ENCODE assay signal across 8 cellular contexts in the genomic region with DNA sequence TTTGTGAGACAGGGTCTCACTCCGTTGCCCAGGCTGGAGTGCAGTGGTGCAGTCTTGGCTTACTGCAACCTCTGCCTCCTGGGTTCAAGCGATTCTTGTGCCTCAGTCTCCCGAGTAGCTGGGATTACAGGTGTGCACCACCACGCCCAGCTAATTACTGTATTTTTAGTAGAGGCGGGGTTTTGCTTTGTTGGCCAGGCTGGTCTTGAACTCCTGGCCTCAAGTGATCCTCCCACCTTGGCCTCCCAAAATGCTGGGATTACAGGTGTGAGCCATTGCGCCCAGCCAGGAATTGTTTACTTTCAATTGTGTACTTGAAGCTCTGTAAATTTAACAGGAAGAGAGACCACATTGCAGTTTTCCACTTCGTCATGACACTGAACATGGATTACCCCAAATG. TPM values are rescaled to one million over a fixed set of nuclear protein-coding genes. Genes with fewer than 3 reads are reported as not detected.
DNase-seq lines count a peak whose midpoint lies in the region; ATAC-seq, FAIRE-seq and TF ChIP-seq lines count a peak whose summit lies in the region.
"Not testable (repeated sequence)": the region's sequence is repeated elsewhere in the genome, so short reads cannot be mapped to it uniquely, and the experiment has no call there.

No MANE protein-coding gene starts in this region.

- not testable (repeated sequence) for H3K9me2 ChIP-seq in Loucy (replicated peaks; ENCODE audit: low read depth, low read length)

- not testable (repeated sequence) for TF ChIP-seq RAD21 in HepG2 (CRISPR knock-in tag; IDR thresholded peaks at IDR 0.05)

- not testable (repeated sequence) for H3F3A ChIP-seq in Loucy (ENCODE audit: low read depth)

- POLR2A ChIA-PET in activated CD4-positive, alpha-beta T cell treated with anti-CD3 and anti-CD28 coated beads, Interleukin-2, amount 10 ng/mL, durations not matched to agents 7 days and 5 days (lab: Charles Lee), result interaction anchor here (0.7 kb wide), 1 partner anchor 447 kb away, joined by 3 read pairs; no protein-coding TSS in a partner anchor
- POLR2A ChIA-PET in HepG2 (lab: Yijun Ruan, JAX), result interaction anchor here (0.6 to 1.1 kb wide), 2 partner anchors 150 to 297 kb away, joined by 3 read pairs; partner anchors contain the start of gene PEPD

- in situ Hi-C loops in HepG2 (cut with HindIII; ENCODE audit: extremely low pct_ligation_motif_present, low pct_unique_long_range_greater_than_20kb), result not testable (repeated sequence)

- H3K4me1 ChIP-seq in CD4-positive, CD25-positive, alpha-beta regulatory T cell (ENCODE audit: control insufficient read depth, insufficient read depth, low read length, poor library complexity, severe bottlenecking), result peaks cover 18% of the 10 kb centered on the region
- not testable (repeated sequence) for H3K4me1 ChIP-seq in Loucy (ENCODE audit: insufficient read depth, low read length, poor library complexity, severe bottlenecking); endodermal cell (ENCODE audit: control insufficient read depth, insufficient read depth, low read length)
- H3K4me1 ChIP-seq in HepG2 (ENCODE audit: insufficient read depth, low read length) (peaks cover 20% of the 10 kb centered on the region), neutrophil (ENCODE audit: control insufficient read depth in 1 of 2, insufficient read depth in 1 of 2, low read depth in 1 of 2, low read length in 1 of 2) (peaks cover 48% of the 10 kb centered on the region in 2 experiments)

- not testable (repeated sequence) for H2AFZ ChIP-seq in Loucy (ENCODE audit: low read length); HepG2 (ENCODE audit: low read length)

- DNase-seq in CD4-positive, CD25-positive, alpha-beta regulatory T cell; activated CD4-positive, alpha-beta T cell treated with anti-CD3 and anti-CD28 coated beads, Interleukin-2, amount 10 ng/mL, durations not matched to agents 7 days and 5 days; activated naive CD8-positive, alpha-beta T cell treated with anti-CD3 and anti-CD28 coated beads for 36 hours; endodermal cell; HepG2 (ENCODE audit: low spot score): not testable (repeated sequence)

- BruUV-seq in HepG2 (replicated peaks; lab: Mats Ljungman, UMichigan), result not testable (repeated sequence)

- not testable (repeated sequence) for TF ChIP-seq CTCF in Loucy (conservative IDR thresholded peaks at IDR 0.05; ENCODE audit: low read length); endodermal cell (conservative IDR thresholded peaks at IDR 0.05); HepG2 (CRISPR knock-in tag; IDR thresholded peaks at IDR 0.05); neutrophil (IDR thresholded peaks at IDR 0.05)

- H3K9me3 ChIP-seq in CD4-positive, CD25-positive, alpha-beta regulatory T cell (ENCODE audit: control insufficient read depth in 2 of 2, low read length in 2 of 2); Loucy (ENCODE audit: insufficient read depth, low read depth, low read length); endodermal cell (ENCODE audit: control insufficient read depth, low read length); HepG2 (ENCODE audit: low read length); neutrophil: not testable (repeated sequence)

- H3K4me3 ChIP-seq in CD4-positive, CD25-positive, alpha-beta regulatory T cell (ENCODE audit: low read depth, low read length); endodermal cell (ENCODE audit: low read length): not testable (repeated sequence)
- peak overlapping the region; percentile 76 for H3K4me3 ChIP-seq in Loucy (ENCODE audit: low read length, poor library complexity, severe bottlenecking)
- H3K4me3 ChIP-seq in HepG2 (replicated peaks in 1 of 3; ENCODE audit: insufficient read depth in 1 of 3, low read depth in 2 of 3, low read length in 3 of 3), result peak overlapping the region in 2 of 3 experiments; percentile 58 to 73; a peak in 2 of 6 replicates
- peak overlapping the region in 1 of 2 experiments; percentile 68 for H3K4me3 ChIP-seq in neutrophil (ENCODE audit: low read depth in 1 of 2, low read length in 1 of 2)

- H3K27ac Mint-ChIP-seq in CD4-positive, CD25-positive, alpha-beta regulatory T cell, result peak overlapping the region in 1 of 3 donors; percentile 36
- H3K27ac Mint-ChIP-seq in activated CD4-positive, alpha-beta T cell treated with anti-CD3 and anti-CD28 coated beads, Interleukin-2, amount 10 ng/mL, durations not matched to agents 7 days and 5 days, result peak overlapping the region; percentile 82
- not testable (repeated sequence) for H3K27ac Mint-ChIP-seq in activated naive CD8-positive, alpha-beta T cell treated with anti-CD3 and anti-CD28 coated beads for 36 hours; endodermal cell

- H3K9ac ChIP-seq in Loucy (ENCODE audit: low read depth, low read length, poor library complexity, severe bottlenecking), result peak overlapping the region; percentile 56
- H3K9ac ChIP-seq in endodermal cell (ENCODE audit: extremely low read depth, low read length, poor library complexity, severe bottlenecking); HepG2 (ENCODE audit: insufficient read depth, low read depth, low read length): not testable (repeated sequence)

- H3K4me2 ChIP-seq in Loucy (ENCODE audit: low read depth, low read length, poor library complexity, severe bottlenecking), result peak overlapping the region; percentile 78
- H3K4me2 ChIP-seq in HepG2 (ENCODE audit: low read depth, low read length), result peak overlapping the region; percentile 89

- H3K36me3 ChIP-seq in CD4-positive, CD25-positive, alpha-beta regulatory T cell (ENCODE audit: control insufficient read depth, insufficient read depth, low read length); Loucy (ENCODE audit: insufficient read depth, low read length); endodermal cell (ENCODE audit: control insufficient read depth, insufficient read depth, low read length); HepG2 (replicated peaks in 1 of 2; ENCODE audit: control insufficient read depth in 1 of 2, insufficient read depth in 2 of 2, low read length in 2 of 2); neutrophil: not testable (repeated sequence)

- not testable (repeated sequence) for H4K20me1 ChIP-seq in Loucy (ENCODE audit: insufficient read depth, low read length, poor library complexity, severe bottlenecking); HepG2 (ENCODE audit: insufficient read depth, low read length)

- H3K27ac ChIP-seq in CD4-positive, CD25-positive, alpha-beta regulatory T cell (ENCODE audit: insufficient read depth, low read length, poor library complexity, severe bottlenecking); endodermal cell (ENCODE audit: low read depth, low read length); HepG2 (ENCODE audit: extremely low read length, insufficient read depth, low read length): not testable (repeated sequence)
- H3K27ac ChIP-seq in neutrophil, result peak overlapping the region; percentile 79
- H3K27ac ChIP-seq in temporal lobe (ENCODE audit: low read depth, low read length), result peak overlapping the region; percentile 17

- H3K4me1 Mint-ChIP-seq in CD4-positive, CD25-positive, alpha-beta regulatory T cell, result peaks cover 0 to 17% (median 10%) of the 10 kb centered on the region in 4 donors
- peaks cover 22% of the 10 kb centered on the region for H3K4me1 Mint-ChIP-seq in activated CD4-positive, alpha-beta T cell treated with anti-CD3 and anti-CD28 coated beads, Interleukin-2, amount 10 ng/mL, durations not matched to agents 7 days and 5 days
- peaks cover 14% of the 10 kb centered on the region for H3K4me1 Mint-ChIP-seq in activated naive CD8-positive, alpha-beta T cell treated with anti-CD3 and anti-CD28 coated beads for 36 hours
- H3K4me1 Mint-ChIP-seq in endodermal cell, result not testable (repeated sequence)

- CTCF ChIA-PET in activated CD4-positive, alpha-beta T cell treated with anti-CD3 and anti-CD28 coated beads, Interleukin-2, amount 10 ng/mL, durations not matched to agents 7 days and 5 days (lab: Charles Lee), result interaction anchor here (0.7 to 1.3 kb wide), 4 partner anchors 9 to 1356 kb away, joined by 3 read pairs; partner anchors contain the start of gene KCTD15
- CTCF ChIA-PET in HepG2 (lab: Yijun Ruan, JAX; ENCODE audit: low intra/inter-chr PET ratio, low total read pairs), result not testable (repeated sequence)

- FAIRE-seq in HepG2 (lab: Jason Lieb, UNC), result not testable (repeated sequence)

- not testable (repeated sequence) for TF ChIP-seq POLR2A in HepG2 (IDR thresholded peaks at IDR 0.05; ENCODE audit: insufficient read depth in 1 of 2, low read depth in 2 of 2, low read length in 2 of 2)

- H3K9me3 Mint-ChIP-seq in CD4-positive, CD25-positive, alpha-beta regulatory T cell; activated CD4-positive, alpha-beta T cell treated with anti-CD3 and anti-CD28 coated beads, Interleukin-2, amount 10 ng/mL, durations not matched to agents 7 days and 5 days; activated naive CD8-positive, alpha-beta T cell treated with anti-CD3 and anti-CD28 coated beads for 36 hours; endodermal cell: not testable (repeated sequence)

- intact Hi-C loops in HepG2 (cut with micrococcal nuclease; ENCODE audit: unreplicated experiment), result not testable (repeated sequence)

- H3K27me3 ChIP-seq in CD4-positive, CD25-positive, alpha-beta regulatory T cell (ENCODE audit: control insufficient read depth, insufficient read depth, low read length); Loucy (ENCODE audit: insufficient read depth, low read length, poor library complexity, severe bottlenecking); endodermal cell (ENCODE audit: control insufficient read depth, insufficient read depth, low read length, poor library complexity, severe bottlenecking); HepG2 (ENCODE audit: control insufficient read depth in 1 of 2, insufficient read depth in 2 of 2, low read length in 2 of 2); neutrophil: not testable (repeated sequence)

- not testable (repeated sequence) for ATAC-seq in CD4-positive, CD25-positive, alpha-beta regulatory T cell (ENCODE audit: low read depth in 2 of 2); HepG2

- H3K27me3 Mint-ChIP-seq in CD4-positive, CD25-positive, alpha-beta regulatory T cell, result peaks cover 24% of the 10 kb centered on the region
- H3K27me3 Mint-ChIP-seq in activated CD4-positive, alpha-beta T cell treated with anti-CD3 and anti-CD28 coated beads, Interleukin-2, amount 10 ng/mL, durations not matched to agents 7 days and 5 days, result not testable (repeated sequence)
- H3K27me3 Mint-ChIP-seq in activated naive CD8-positive, alpha-beta T cell treated with anti-CD3 and anti-CD28 coated beads for 36 hours, result peaks cover 29% of the 10 kb centered on the region
- H3K27me3 Mint-ChIP-seq in endodermal cell (ENCODE audit: insufficient read depth), result peaks cover 23% of the 10 kb centered on the region

- not testable (repeated sequence) for H3K79me2 ChIP-seq in Loucy (ENCODE audit: insufficient read depth, low read length); HepG2 (ENCODE audit: insufficient read depth, low read length)

- TF ChIP-seq EP300 in HepG2 (IDR thresholded peaks at IDR 0.05; ENCODE audit: low read depth in 2 of 2, low read length in 2 of 2); HepG2 (CRISPR knock-in tag; IDR thresholded peaks at IDR 0.05; ENCODE audit: borderline replicate concordance): not testable (repeated sequence)

- 90 to 94% methylated on average over 5 to 7 of the region's 7 CpGs for WGBS in endodermal cell (ENCODE audit: insufficient coverage in 1 of 2, insufficient read length in 1 of 2), 2 experiments
- 46% methylated on average over 7 of the region's 7 CpGs for WGBS in HepG2 (ENCODE audit: low lambda C conversion rate)

- peak overlapping the region; percentile 32 to 70 (median 56) for H3K4me3 Mint-ChIP-seq in CD4-positive, CD25-positive, alpha-beta regulatory T cell
- H3K4me3 Mint-ChIP-seq in activated CD4-positive, alpha-beta T cell treated with anti-CD3 and anti-CD28 coated beads, Interleukin-2, amount 10 ng/mL, durations not matched to agents 7 days and 5 days, result peak overlapping the region; percentile 56
- H3K4me3 Mint-ChIP-seq in activated naive CD8-positive, alpha-beta T cell treated with anti-CD3 and anti-CD28 coated beads for 36 hours, result peak overlapping the region; percentile 40
- peak overlapping the region; percentile 54 for H3K4me3 Mint-ChIP-seq in endodermal cell

- not testable (repeated sequence) for H3K36me3 Mint-ChIP-seq in CD4-positive, CD25-positive, alpha-beta regulatory T cell; activated CD4-positive, alpha-beta T cell treated with anti-CD3 and anti-CD28 coated beads, Interleukin-2, amount 10 ng/mL, durations not matched to agents 7 days and 5 days (ENCODE audit: low read depth); activated naive CD8-positive, alpha-beta T cell treated with anti-CD3 and anti-CD28 coated beads for 36 hours; endodermal cell (ENCODE audit: low read depth)

RNA-seq across cellular contexts. Expression of gene KCTD15, which starts 22.4 kb away (rescaled TPM):
- total RNA-seq in CD4-positive, CD25-positive, alpha-beta regulatory T cell, result 1.3 TPM
- under 1 TPM in 3 of 4 donors, not detected in 1; 0.28 to 0.88 (median 0.55) TPM for polyA plus RNA-seq in CD4-positive, CD25-positive, alpha-beta regulatory T cell
- 1 to 10 TPM; 1.6 to 2.5 TPM for total RNA-seq in activated CD4-positive, alpha-beta T cell treated with anti-CD3 and anti-CD28 coated beads, Interleukin-2, amount 10 ng/mL, durations not matched to agents 7 days and 5 days
- total RNA-seq in activated naive CD8-positive, alpha-beta T cell treated with anti-CD3 and anti-CD28 coated beads for 36 hours, result 1 to 10 TPM; 7.5 to 9.9 TPM
- total RNA-seq in endodermal cell (10 to 100 TPM; 36.6 to 61.8 TPM), HepG2 (2016; rRNA removed; fragmentation: Illumina TruSeq; extraction: Trizol) (13.4 and 16.7 TPM in 2 replicates), temporal lobe (112 TPM)
- polyA plus RNA-seq in endodermal cell (2013, experiment 1 of 2), result 51.5 TPM
- polyA plus RNA-seq in endodermal cell (2013, experiment 2 of 2), result 46.5 TPM
- 8.5 and 10.1 TPM in 2 replicates for total RNA-seq in HepG2 (2016; cell fraction: cytosol; rRNA removed; fragmentation: Illumina TruSeq; extraction: Trizol; ENCODE audit: low read depth)
- 13.8 and 17.7 TPM in 2 replicates for total RNA-seq in HepG2 (2016; cell fraction: insoluble cytoplasmic fraction; rRNA removed; fragmentation: Illumina TruSeq; extraction: Trizol)
- 22.0 and 23.7 TPM in 2 replicates for total RNA-seq in HepG2 (2016; cell fraction: membrane; rRNA removed; fragmentation: Illumina TruSeq; extraction: Trizol)
- total RNA-seq in HepG2 (2016; cell fraction: nucleus; rRNA removed; fragmentation: Illumina TruSeq; extraction: Trizol), result 14.7 and 15.5 TPM in 2 replicates
- 13.2 and 19.1 TPM in 2 replicates for polyA plus RNA-seq in HepG2 (2011; rRNA removed)
- polyA plus RNA-seq in HepG2 (2011; cell fraction: cytosol; rRNA removed), result 13.7 and 21.4 TPM in 2 replicates
- polyA plus RNA-seq in HepG2 (2011; cell fraction: nucleus; rRNA removed), result 60.7 and 80.2 TPM in 2 replicates
- 6.1 and 12.6 TPM in 2 replicates for polyA plus RNA-seq in HepG2 (2012)
- polyA plus RNA-seq in HepG2 (2016; cell fraction: cytosol; fragmentation: Illumina TruSeq; extraction: Trizol; ENCODE audit: low read depth), result 12.7 and 15.4 TPM in 2 replicates
- 17.7 and 18.6 TPM in 2 replicates for polyA plus RNA-seq in HepG2 (2016; cell fraction: insoluble cytoplasmic fraction; fragmentation: Illumina TruSeq; extraction: Trizol; ENCODE audit: low read depth)
- 18.9 and 19.9 TPM in 2 replicates for polyA plus RNA-seq in HepG2 (2016; cell fraction: membrane; fragmentation: Illumina TruSeq; extraction: Trizol; ENCODE audit: low read depth)
- 28.1 and 31.6 TPM in 2 replicates for polyA plus RNA-seq in HepG2 (2016; cell fraction: nucleus; fragmentation: Illumina TruSeq; extraction: Trizol; ENCODE audit: insufficient read depth, low read depth)
- polyA minus RNA-seq in HepG2 (2011; rRNA and poly(A)+ RNA removed; ENCODE audit: low replicate concordance), result 25.7 and 46.7 TPM in 2 replicates
- polyA minus RNA-seq in HepG2 (2011; cell fraction: cytosol; rRNA and poly(A)+ RNA removed), result 5.5 and 6.6 TPM in 2 replicates
- 7.8 and 10.0 TPM in 2 replicates for polyA minus RNA-seq in HepG2 (2011; cell fraction: nucleus; rRNA and poly(A)+ RNA removed)
